In genomic region chr12:51820721-51821422, GRCh38 we compare ENCODE assay signal across 8 cellular contexts. TPM values are rescaled to one million over a fixed set of nuclear protein-coding genes. Genes with fewer than 3 reads are reported as not detected.
DNase-seq lines count a peak whose midpoint lies in the region; ATAC-seq and TF ChIP-seq lines count a peak whose summit lies in the region.

No MANE protein-coding gene starts in this region.

- H3K36me3 ChIP-seq in esophagus squamous epithelium: no peaks in the 10 kb centered on the region
- no peaks in the 10 kb centered on the region for H3K36me3 ChIP-seq in testis (ENCODE audit: low read depth, missing control alignments)

- peak overlapping the region in 3 of 4 donors; percentile 29 to 70 (median 61) for H3K27ac ChIP-seq in esophagus squamous epithelium
- H3K27ac ChIP-seq in testis: peak overlapping the region; percentile 86 to 93

- DNase-seq in SKM-1 treated with dmso at 0.1 percent for 144 hours (lab: John Stamatoyannopoulos, UW; ENCODE audit: unreplicated experiment): peak; percentile 31
- DNase-seq in SKM-1 (lab: John Stamatoyannopoulos, UW; ENCODE audit: unreplicated experiment): no peak
- DNase-seq in NCI-H69 (lab: John Stamatoyannopoulos, UW): peak; percentile 95
- DNase-seq in activated CD8-positive, alpha-beta memory T cell treated with anti-CD3 and anti-CD28 coated beads, Interleukin-2, amount 50 U/mL, for 4 hours: peak; percentile 88
- no peak for DNase-seq in esophagus squamous epithelium (lab: John Stamatoyannopoulos, UW)
- DNase-seq in omental fat pad (ENCODE audit: low spot score): no peak
- peak; percentile 82 for DNase-seq in testis
- DNase-seq in amniotic stem cell (lab: John Stamatoyannopoulos, UW): no peak

- H3K9me3 ChIP-seq in esophagus squamous epithelium: no peaks in the 10 kb centered on the region
- H3K9me3 ChIP-seq in testis: no peaks in the 10 kb centered on the region

- intact Hi-C loops in esophagus squamous epithelium (cut with DNase I): no loop called here
- intact Hi-C loops in testis (cut with DNase I; ENCODE audit: low total_unique reads): no loop called here

- H3K4me3 ChIP-seq in esophagus squamous epithelium: peak overlapping the region; percentile 22 to 70 (median 49)
- peak overlapping the region; percentile 64 to 85 for H3K4me3 ChIP-seq in testis

- TF ChIP-seq CTCF in esophagus squamous epithelium (IDR thresholded peaks at IDR 0.05) (peak in 3 of 6 experiments; percentile 23 to 50 (median 29)), omental fat pad (IDR thresholded peaks at IDR 0.05) (no peak), testis (IDR thresholded peaks at IDR 0.05) (peak; percentile 1 to 30 (median 28))

- TF ChIP-seq POLR2A in esophagus squamous epithelium (IDR thresholded peaks at IDR 0.05) (peak in 1 of 4 donors; percentile 22), testis (IDR thresholded peaks at IDR 0.05) (no peak)

- WGBS in esophagus squamous epithelium, 2 donors: no CpG with 5 or more reads among the region's 94 CpGs
- WGBS in testis, 2 donors: 1% methylated on average over 74 of the region's 94 CpGs; no CpG with 5 or more reads in 1 of the 2 donors

- H3K27me3 ChIP-seq in esophagus squamous epithelium: peaks cover 0 to 71% (median 0%) of the 10 kb centered on the region in 4 donors
- H3K27me3 ChIP-seq in testis: no peaks in the 10 kb centered on the region

- H3K4me1 ChIP-seq in esophagus squamous epithelium (peaks cover 0 to 28% (median 8%) of the 10 kb centered on the region in 3 donors), testis (peaks cover 18% of the 10 kb centered on the region)

- peak; percentile 76 for ATAC-seq in omental fat pad (ENCODE audit: low FRiP score)

RNA-seq across cellular contexts. Expression of gene FIGNL2, which starts 27.6 kb away (rescaled TPM):
- under 1 TPM in 3 of 4 donors, not detected in 1; 0.18 to 0.38 (median 0.19) TPM for total RNA-seq in esophagus squamous epithelium
- under 1 TPM in 3 of 4 donors, not detected in 1; 0.24 to 0.63 (median 0.63) TPM for total RNA-seq in omental fat pad
- total RNA-seq in testis: 1 to 10 TPM; 1.7 to 2.1 TPM
- 1.1 TPM for polyA plus RNA-seq in testis (ENCODE audit: insufficient read depth, low read depth, low replicate concordance)

Comparison
In these comparisons a context has a peak if more than half of its experiments do, and no peak if none do; other contexts are left out.
1. DNase-seq: peak in SKM-1 treated with dmso at 0.1 percent for 144 hours (single experiment), NCI-H69 (single experiment), activated CD8-positive, alpha-beta memory T cell treated with anti-CD3 and anti-CD28 coated beads, Interleukin-2, amount 50 U/mL, for 4 hours (single experiment) and testis (single experiment); none in SKM-1 (single experiment), esophagus squamous epithelium (single experiment), omental fat pad (single experiment) and amniotic stem cell (single experiment).
2. CTCF ChIP-seq: peak in testis (3 of 3); none in omental fat pad (0 of 3).